In genomic region chr18:13366131-13366530, GRCh38 we compare ENCODE assay signal across 18 cellular contexts.
DNase-seq lines count a peak whose midpoint lies in the region; ATAC-seq and TF ChIP-seq lines count a peak whose summit lies in the region.
"Had no signal": no experiment of that assay in that cellular context is flagged by ENCODE, and none has a peak within 500 bp of the region (broad histone marks: within the 10 kb centered on the region; RNA-seq: fewer than 3 reads in every experiment).

No MANE protein-coding gene starts in this region.

- H3K9me3 Mint-ChIP-seq in neural progenitor cell = no peaks in the 10 kb centered on the region
- no peaks in the 10 kb centered on the region for H3K9me3 Mint-ChIP-seq in activated CD4-positive, alpha-beta memory T cell treated with anti-CD3 and anti-CD28 coated beads for 36 hours

- POLR2A ChIA-PET in activated CD4-positive, alpha-beta memory T cell treated with anti-CD3 and anti-CD28 coated beads for 36 hours (lab: Charles Lee) = no interaction called here

- intact Hi-C loops in activated CD4-positive, alpha-beta memory T cell treated with anti-CD3 and anti-CD28 coated beads for 36 hours (cut with micrococcal nuclease) = no loop called here

- H3K4me3 ChIP-seq in NT2/D1 (ENCODE audit: insufficient read length, low read depth) (no peak overlapping the region), neural progenitor cell (no peak overlapping the region)

- H4K20me1 ChIP-seq in neural progenitor cell (ENCODE audit: low read depth) = no peaks in the 10 kb centered on the region

- no peak for TF ChIP-seq CTCF in neural progenitor cell (IDR thresholded peaks at IDR 0.05)

- H3K27me3 Mint-ChIP-seq in neural progenitor cell (ENCODE audit: insufficient read depth, low read depth) = peaks cover 14% of the 10 kb centered on the region
- no peaks in the 10 kb centered on the region for H3K27me3 Mint-ChIP-seq in activated CD4-positive, alpha-beta memory T cell treated with anti-CD3 and anti-CD28 coated beads for 36 hours
- H3K27me3 Mint-ChIP-seq: CD4-positive, alpha-beta memory T cell had no signal

- H3K4me2 ChIP-seq in neural progenitor cell = peak overlapping the region; percentile 31

- H3K9ac ChIP-seq in NT2/D1 (ENCODE audit: insufficient read length, low read depth) = no peak overlapping the region
- H3K9ac ChIP-seq in neural progenitor cell = no peak overlapping the region

- peak; percentile 16 for DNase-seq in NCI-H82 (lab: John Stamatoyannopoulos, UW)
- no peak for DNase-seq in NCI-H82 treated with DMSO at 0.1 percent for 48 hours (lab: John Stamatoyannopoulos, UW; ENCODE audit: unreplicated experiment)
- DNase-seq in NT2/D1 (ENCODE audit: low read depth, low spot score) = peak; percentile 20
- DNase-seq in neural progenitor cell (ENCODE audit: low spot score) = peak; percentile 32
- DNase-seq in cerebellum (ENCODE audit: low spot score) = no peak
- DNase-seq in activated CD4-positive, alpha-beta memory T cell treated with anti-CD3 and anti-CD28 coated beads for 36 hours = no peak
- DNase-seq: AML-193; CD4-positive, alpha-beta memory T cell; DMS153; DND-41; GDM1; HCEC 1CT; HFFc6; IMR-90; KBM-7 had no signal

- no peaks in the 10 kb centered on the region for H3K36me3 Mint-ChIP-seq in neural progenitor cell
- H3K36me3 Mint-ChIP-seq in activated CD4-positive, alpha-beta memory T cell treated with anti-CD3 and anti-CD28 coated beads for 36 hours = no peaks in the 10 kb centered on the region
- H3K36me3 Mint-ChIP-seq: CD4-positive, alpha-beta memory T cell had no signal

- no peak for ATAC-seq in HG03135 (IDR thresholded peaks at IDR 0.05; ENCODE audit: unreplicated experiment)

- no peaks in the 10 kb centered on the region for H3K27me3 ChIP-seq in NT2/D1 (ENCODE audit: insufficient read depth, insufficient read length)
- H3K27me3 ChIP-seq in neural progenitor cell = peaks cover 46% of the 10 kb centered on the region

- H3K4me3 Mint-ChIP-seq in neural progenitor cell = no peak overlapping the region
- no peak overlapping the region for H3K4me3 Mint-ChIP-seq in activated CD4-positive, alpha-beta memory T cell treated with anti-CD3 and anti-CD28 coated beads for 36 hours
- H3K4me3 Mint-ChIP-seq: CD4-positive, alpha-beta memory T cell; HFFc6 had no signal

- H2AFZ ChIP-seq in neural progenitor cell (replicated peaks) = no peak overlapping the region

- no peaks in the 10 kb centered on the region for H3F3A ChIP-seq in neural progenitor cell (ENCODE audit: low read depth)

- H3K4me1 ChIP-seq in NT2/D1 (ENCODE audit: insufficient read depth, insufficient read length) = no peaks in the 10 kb centered on the region
- peaks cover 11% of the 10 kb centered on the region for H3K4me1 ChIP-seq in neural progenitor cell

- CTCF ChIA-PET in activated CD4-positive, alpha-beta memory T cell treated with anti-CD3 and anti-CD28 coated beads for 36 hours (lab: Charles Lee) = interaction anchor here (1.1 kb wide), 1 partner anchor 9 kb away, joined by 3 read pairs; no protein-coding TSS in a partner anchor

- H3K9me3 ChIP-seq in NT2/D1 (ENCODE audit: insufficient read depth, low read length) (no peaks in the 10 kb centered on the region), neural progenitor cell (ENCODE audit: low read depth) (no peaks in the 10 kb centered on the region)

- peaks cover 36% of the 10 kb centered on the region for H3K4me1 Mint-ChIP-seq in neural progenitor cell
- peaks cover 12% of the 10 kb centered on the region for H3K4me1 Mint-ChIP-seq in activated CD4-positive, alpha-beta memory T cell treated with anti-CD3 and anti-CD28 coated beads for 36 hours (ENCODE audit: low read depth)

- no peak overlapping the region for H3K27ac Mint-ChIP-seq in neural progenitor cell
- H3K27ac Mint-ChIP-seq in activated CD4-positive, alpha-beta memory T cell treated with anti-CD3 and anti-CD28 coated beads for 36 hours = no peak overlapping the region
- H3K27ac Mint-ChIP-seq: HFFc6 had no signal

- H3K79me2 ChIP-seq in neural progenitor cell (ENCODE audit: low read depth) = no peaks in the 10 kb centered on the region

- H3K27ac ChIP-seq in neural progenitor cell = no peak overlapping the region
- H3K27ac ChIP-seq: 22Rv1, C4-2B had no signal

- no peaks in the 10 kb centered on the region for H3K36me3 ChIP-seq in NT2/D1 (ENCODE audit: insufficient read depth, insufficient read length, low read length)
- H3K36me3 ChIP-seq in neural progenitor cell = no peaks in the 10 kb centered on the region

Comparison
In these comparisons a context has a peak if more than half of its experiments do, and no peak if none do; other contexts are left out.
1. DNase-seq: peak in NCI-H82 (single experiment), NT2/D1 (single experiment) and neural progenitor cell (single experiment); none in NCI-H82 treated with DMSO at 0.1 percent for 48 hours (single experiment), cerebellum (single experiment) and activated CD4-positive, alpha-beta memory T cell treated with anti-CD3 and anti-CD28 coated beads for 36 hours (single experiment).